Comparison of ENCODE assay signal across 9 cellular contexts in genomic region chr5:137146402-137146889, GRCh38.
DNase-seq lines count a peak whose midpoint lies in the region; ATAC-seq, FAIRE-seq and TF ChIP-seq lines count a peak whose summit lies in the region.
"Had no signal": no experiment of that assay in that cellular context is flagged by ENCODE, and none has a peak within 500 bp of the region (broad histone marks: within the 10 kb centered on the region; RNA-seq: fewer than 3 reads in every experiment).

No MANE protein-coding gene starts in this region.

- H3K4me1 Mint-ChIP-seq in H9: peaks cover 27 to 32% of the 10 kb centered on the region in 2 experiments
- H3K4me1 Mint-ChIP-seq: naive B cell had no signal

- H3T11ph ChIP-seq in H9 (ENCODE audit: low read length): no peak overlapping the region

- H3K56ac ChIP-seq in H9 (ENCODE audit: insufficient read length, low read depth, low read length): no peak overlapping the region

- DNase-seq in H9 (no peak), RWPE2 (ENCODE audit: low spot score) (peak; percentile 89), glomerular endothelial cell (ENCODE audit: extremely low read depth, low read depth, low spot score) (peak; percentile 52), retinal pigment epithelial cell (ENCODE audit: low read depth) (peak; percentile 96), GM19238 (ENCODE audit: insufficient read length, low spot score) (no peak), ureter (ENCODE audit: low spot score) (no peak), small intestine (no peak)
- DNase-seq in stimulated activated CD4-positive, alpha-beta T cell treated with anti-CD3 and anti-CD28 coated beads, Interleukin-4, amount 100 ng/mL, for 24 hours: no peak
- DNase-seq: naive B cell had no signal

- H3K4me1 ChIP-seq in H9 (ENCODE audit: insufficient read depth, low read length) (peaks cover 4% of the 10 kb centered on the region; the same call in 1 of the 2 replicates), RWPE2 (ENCODE audit: insufficient read depth, poor library complexity, severe bottlenecking) (peaks cover 42% of the 10 kb centered on the region), small intestine (ENCODE audit: control insufficient read depth in 2 of 2, insufficient read depth in 1 of 2, low read depth in 1 of 2, low read length in 1 of 2) (no peaks in the 10 kb centered on the region)

- TF ChIP-seq CTCF in H9 (conservative IDR thresholded peaks at IDR 0.05): no peak
- no peak for TF ChIP-seq CTCF in RWPE2 (IDR thresholded peaks at IDR 0.05; ENCODE audit: poor library complexity, severe bottlenecking)
- no peak for TF ChIP-seq CTCF in retinal pigment epithelial cell (conservative IDR thresholded peaks at IDR 0.05; ENCODE audit: low read depth, low read length)

- H2BK120ac ChIP-seq in H9 (ENCODE audit: low read depth, low read length, poor library complexity, severe bottlenecking): no peak overlapping the region

- no peaks in the 10 kb centered on the region for H3K36me3 ChIP-seq in RWPE2 (ENCODE audit: low read depth)
- H3K36me3 ChIP-seq in small intestine (ENCODE audit: control insufficient read depth in 2 of 2, insufficient read depth in 2 of 2, low read length in 2 of 2): no peaks in the 10 kb centered on the region

- no peak overlapping the region for H3K9ac ChIP-seq in H9 (ENCODE audit: extremely low read depth, insufficient read length, low read length)

- no peak overlapping the region for H3K14ac ChIP-seq in H9 (ENCODE audit: insufficient read depth, low read length)

- H2BK12ac ChIP-seq in H9 (ENCODE audit: insufficient read length, low read depth, low read length): no peak overlapping the region

- H3K4me2 ChIP-seq in H9 (ENCODE audit: insufficient read depth, insufficient read length, low read length): no peak overlapping the region

- no peaks in the 10 kb centered on the region for H3K27me3 Mint-ChIP-seq in H9 (ENCODE audit: low read depth)

- H2BK15ac ChIP-seq in H9 (ENCODE audit: low read depth, low read length): no peak overlapping the region

- H3K27ac Mint-ChIP-seq in H9: peak overlapping the region in 2 of 3 experiments; percentile 29 to 37; a peak in 1 of 7 replicates
- H3K27ac Mint-ChIP-seq: naive B cell had no signal

- H4K20me1 ChIP-seq in H9 (ENCODE audit: control insufficient read depth, insufficient read depth, insufficient read length): no peaks in the 10 kb centered on the region

- H3K4me3 ChIP-seq in RWPE2 (ENCODE audit: severe bottlenecking): no peak overlapping the region
- H3K4me3 ChIP-seq in retinal pigment epithelial cell (ENCODE audit: low read length): no peak overlapping the region
- H3K4me3 ChIP-seq in small intestine (ENCODE audit: low read depth in 1 of 2, low read length in 2 of 2): no peak overlapping the region

- ATAC-seq in RWPE2 (ENCODE audit: low read depth): peak; percentile 78

- WGBS in H9 (ENCODE audit: extremely low coverage, insufficient read length, low lambda C conversion rate): no CpG with 5 or more reads among the region's 8 CpGs
- WGBS in small intestine, 3 donors: 12 to 38% (median 35%) methylated on average over 8 of the region's 8 CpGs

- no peak overlapping the region for H3K23ac ChIP-seq in H9 (ENCODE audit: insufficient read length, low read depth, low read length)

- H4K8ac ChIP-seq in H9 (replicated peaks; ENCODE audit: insufficient read length, low read depth, low read length): no peak overlapping the region

- H3K9me3 Mint-ChIP-seq in H9: no peaks in the 10 kb centered on the region; a peak in 1 of 5 replicates

- H2BK20ac ChIP-seq in H9 (ENCODE audit: low read depth, low read length, poor library complexity, severe bottlenecking): no peak overlapping the region

- H2AK5ac ChIP-seq in H9 (ENCODE audit: insufficient read length, low read length): no peak overlapping the region

- no peak overlapping the region for H2BK5ac ChIP-seq in H9 (ENCODE audit: insufficient read length, low read length)

- no peaks in the 10 kb centered on the region for H3K36me3 Mint-ChIP-seq in H9 (ENCODE audit: insufficient read depth in 1 of 3, low read depth in 3 of 3)
- H3K36me3 Mint-ChIP-seq: naive B cell had no signal

- H3K18ac ChIP-seq in H9 (ENCODE audit: insufficient read length, low read depth, low read length): no peak overlapping the region

- no peak overlapping the region for H4K5ac ChIP-seq in H9 (ENCODE audit: insufficient read length, low read depth, low read length)

- FAIRE-seq in small intestine (lab: Jason Lieb, UNC): no peak

- H3K9me3 ChIP-seq in H9 (ENCODE audit: control insufficient read depth, low read depth, low read length) (no peaks in the 10 kb centered on the region), RWPE2 (ENCODE audit: severe bottlenecking) (no peaks in the 10 kb centered on the region), small intestine (ENCODE audit: control insufficient read depth, low read depth) (no peaks in the 10 kb centered on the region)

- no peaks in the 10 kb centered on the region for H3K79me2 ChIP-seq in H9 (ENCODE audit: insufficient read depth, low read length)

- H3K79me1 ChIP-seq in H9 (ENCODE audit: insufficient read depth, low read depth, low read length, poor library complexity, severe bottlenecking): no peaks in the 10 kb centered on the region

- no peaks in the 10 kb centered on the region for H3K23me2 ChIP-seq in H9 (ENCODE audit: insufficient read length, low read depth, low read length, poor library complexity, severe bottlenecking)

- H3K4ac ChIP-seq in H9 (ENCODE audit: low read depth, low read length): no peak overlapping the region

- H4K91ac ChIP-seq in H9 (ENCODE audit: insufficient read length, low read depth, low read length): no peak overlapping the region

- H3K27ac ChIP-seq in H9 (ENCODE audit: insufficient read length, low read depth, low read length) (no peak overlapping the region), RWPE2 (ENCODE audit: poor library complexity, severe bottlenecking) (peak overlapping the region; percentile 85), small intestine (ENCODE audit: low read depth in 1 of 2, low read length in 1 of 2) (no peak overlapping the region)

- H3K27me3 ChIP-seq in H9 (ENCODE audit: insufficient read depth, low read length): no peaks in the 10 kb centered on the region
- H3K27me3 ChIP-seq in RWPE2 (ENCODE audit: insufficient read depth, poor library complexity, severe bottlenecking): no peaks in the 10 kb centered on the region
- peaks cover 0 to 6% of the 10 kb centered on the region in 2 donors for H3K27me3 ChIP-seq in small intestine (ENCODE audit: control insufficient read depth in 2 of 2, insufficient read depth in 2 of 2, low read length in 2 of 2)

- H2AFZ ChIP-seq in H9 (ENCODE audit: low read length): no peak overlapping the region

- H3K4me3 Mint-ChIP-seq in H9: no peak overlapping the region
- H3K4me3 Mint-ChIP-seq: naive B cell had no signal

Comparison
In these comparisons a context has a peak if more than half of its experiments do, and no peak if none do; other contexts are left out.
1. DNase-seq: peak in RWPE2 (single experiment), glomerular endothelial cell (single experiment) and retinal pigment epithelial cell (single experiment); none in H9 (single experiment), GM19238 (single experiment), ureter (single experiment), small intestine (single experiment) and stimulated activated CD4-positive, alpha-beta T cell treated with anti-CD3 and anti-CD28 coated beads, Interleukin-4, amount 100 ng/mL, for 24 hours (single experiment).